In genomic region chr11:2097356-2097997, GRCh38 we compare ENCODE assay signal across 1 cellular context.
TF ChIP-seq lines count a peak whose summit lies in the region.

No MANE protein-coding gene starts in this region.

TF ChIP-seq in HepG2, 621 proteins besides CTCF, POLR2A, EP300 and RAD21 (continued from another document and continues in another):
- peak; percentile 70; the same call in 1 of the 2 replicates for TF ChIP-seq ZKSCAN8 (CRISPR knock-in tag; IDR thresholded peaks at IDR 0.05; ENCODE audit: borderline replicate concordance)
- no peak for TF ChIP-seq ZNF619 (CRISPR knock-in tag; IDR thresholded peaks at IDR 0.05)
- TF ChIP-seq ZFP1 (CRISPR knock-in tag; IDR thresholded peaks at IDR 0.05) = no peak
- TF ChIP-seq ZSCAN31 (CRISPR knock-in tag; IDR thresholded peaks at IDR 0.05; ENCODE audit: low read depth) = 0 out of 2 replicates have a peak, but pooled peaks have one; percentile 29
- peak; percentile 92 for TF ChIP-seq CEBPB (IDR thresholded peaks at IDR 0.05; ENCODE audit: borderline replicate concordance, low read depth, low read length)
- no peak for TF ChIP-seq SRSF4 (IDR thresholded peaks at IDR 0.05; ENCODE audit: low read depth, low read length, poor library complexity, severe bottlenecking)
- TF ChIP-seq STAT5B (CRISPR knock-in tag; IDR thresholded peaks at IDR 0.05) = no peak
- TF ChIP-seq, protein P1, sequence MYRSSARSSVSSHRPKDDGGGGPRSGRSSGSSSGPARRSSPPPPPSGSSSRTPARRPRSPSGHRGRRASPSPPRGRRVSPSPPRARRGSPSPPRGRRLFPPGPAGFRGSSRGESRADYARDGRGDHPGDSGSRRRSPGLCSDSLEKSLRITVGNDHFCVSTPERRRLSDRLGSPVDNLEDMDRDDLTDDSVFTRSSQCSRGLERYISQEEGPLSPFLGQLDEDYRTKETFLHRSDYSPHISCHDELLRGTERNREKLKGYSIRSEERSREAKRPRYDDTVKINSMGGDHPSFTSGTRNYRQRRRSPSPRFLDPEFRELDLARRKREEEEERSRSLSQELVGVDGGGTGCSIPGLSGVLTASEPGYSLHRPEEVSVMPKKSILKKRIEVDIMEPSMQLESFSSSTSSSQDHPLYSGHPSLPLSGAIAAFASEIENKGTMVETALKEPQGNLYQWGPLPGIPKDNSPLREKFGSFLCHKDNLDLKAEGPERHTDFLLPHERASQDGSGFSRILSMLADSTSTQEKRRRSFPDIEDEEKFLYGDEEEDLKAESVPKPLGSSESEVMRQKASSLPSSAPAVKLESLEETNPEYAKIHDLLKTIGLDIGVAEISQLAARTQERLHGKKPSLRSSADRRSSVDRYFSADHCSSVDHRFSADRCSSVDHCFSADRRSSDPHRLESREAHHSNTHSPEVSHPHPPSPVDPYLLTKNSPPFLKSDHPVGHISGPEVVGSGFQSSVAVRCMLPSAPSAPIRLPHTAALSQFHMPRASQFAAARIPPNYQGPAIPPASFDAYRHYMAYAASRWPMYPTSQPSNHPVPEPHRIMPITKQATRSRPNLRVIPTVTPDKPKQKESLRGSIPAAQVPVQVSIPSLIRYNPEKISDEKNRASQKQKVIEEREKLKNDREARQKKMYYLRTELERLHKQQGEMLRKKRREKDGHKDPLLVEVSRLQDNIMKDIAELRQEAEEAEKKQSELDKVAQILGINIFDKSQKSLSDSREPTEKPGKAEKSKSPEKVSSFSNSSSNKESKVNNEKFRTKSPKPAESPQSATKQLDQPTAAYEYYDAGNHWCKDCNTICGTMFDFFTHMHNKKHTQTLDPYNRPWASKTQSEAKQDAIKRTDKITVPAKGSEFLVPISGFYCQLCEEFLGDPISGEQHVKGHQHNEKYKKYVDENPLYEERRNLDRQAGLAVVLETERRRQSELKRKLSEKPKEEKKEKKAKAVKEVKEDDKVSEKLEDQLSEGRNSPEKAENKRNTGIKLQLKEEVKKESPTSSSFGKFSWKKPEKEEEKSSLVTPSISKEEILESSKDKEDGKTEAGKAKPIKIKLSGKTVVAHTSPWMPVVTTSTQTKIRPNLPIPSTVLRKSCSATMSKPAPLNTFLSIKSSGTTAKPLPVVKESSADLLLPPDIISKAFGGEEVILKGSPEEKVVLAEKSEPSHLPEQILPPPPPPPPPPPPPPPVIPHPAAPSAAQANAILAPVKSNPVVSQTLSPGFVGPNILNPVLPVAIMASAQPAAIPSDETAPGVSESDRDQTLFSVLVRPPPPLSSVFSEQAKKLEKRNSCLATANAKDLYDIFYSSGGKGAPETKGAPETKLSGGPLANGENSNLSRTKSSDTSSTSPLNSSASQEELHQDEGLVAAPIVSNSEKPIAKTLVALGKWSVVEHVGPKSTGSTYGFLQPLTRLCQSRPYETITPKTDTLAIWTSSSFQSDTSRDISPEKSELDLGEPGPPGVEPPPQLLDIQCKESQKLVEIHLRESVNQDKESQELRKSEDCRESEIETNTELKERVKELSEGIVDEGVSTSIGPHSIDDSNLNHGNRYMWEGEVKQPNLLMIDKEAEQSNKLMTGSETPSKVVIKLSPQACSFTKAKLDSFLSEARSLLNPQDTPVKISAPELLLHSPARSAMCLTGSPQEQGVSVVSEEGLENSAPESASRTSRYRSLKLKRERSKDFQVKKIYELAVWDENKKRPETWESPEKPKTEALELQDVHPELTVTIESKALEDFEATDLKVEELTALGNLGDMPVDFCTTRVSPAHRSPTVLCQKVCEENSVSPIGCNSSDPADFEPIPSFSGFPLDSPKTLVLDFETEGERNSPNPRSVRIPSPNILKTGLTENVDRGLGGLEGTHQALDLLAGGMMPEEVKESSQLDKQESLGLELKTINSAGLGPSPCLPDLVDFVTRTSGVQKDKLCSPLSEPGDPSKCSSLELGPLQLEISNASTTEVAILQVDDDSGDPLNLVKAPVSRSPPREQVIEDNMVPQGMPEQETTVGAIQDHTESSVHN (CRISPR knock-in tag; IDR thresholded peaks at IDR 0.05) = no peak
- TF ChIP-seq ZBTB42 (CRISPR knock-in tag; IDR thresholded peaks at IDR 0.05) = no peak
- TF ChIP-seq, protein P2, sequence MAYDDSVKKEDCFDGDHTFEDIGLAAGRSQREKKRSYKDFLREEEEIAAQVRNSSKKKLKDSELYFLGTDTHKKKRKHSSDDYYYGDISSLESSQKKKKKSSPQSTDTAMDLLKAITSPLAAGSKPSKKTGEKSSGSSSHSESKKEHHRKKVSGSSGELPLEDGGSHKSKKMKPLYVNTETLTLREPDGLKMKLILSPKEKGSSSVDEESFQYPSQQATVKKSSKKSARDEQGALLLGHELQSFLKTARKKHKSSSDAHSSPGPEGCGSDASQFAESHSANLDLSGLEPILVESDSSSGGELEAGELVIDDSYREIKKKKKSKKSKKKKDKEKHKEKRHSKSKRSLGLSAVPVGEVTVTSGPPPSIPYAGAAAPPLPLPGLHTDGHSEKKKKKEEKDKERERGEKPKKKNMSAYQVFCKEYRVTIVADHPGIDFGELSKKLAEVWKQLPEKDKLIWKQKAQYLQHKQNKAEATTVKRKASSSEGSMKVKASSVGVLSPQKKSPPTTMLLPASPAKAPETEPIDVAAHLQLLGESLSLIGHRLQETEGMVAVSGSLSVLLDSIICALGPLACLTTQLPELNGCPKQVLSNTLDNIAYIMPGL (CRISPR knock-in tag; IDR thresholded peaks at IDR 0.05; ENCODE audit: borderline replicate concordance in 1 of 2, low read depth in 1 of 2) = peak in 1 of 2 experiments; percentile 75; a peak in 1 of 4 replicates
- TF ChIP-seq ZNF891 (CRISPR knock-in tag; IDR thresholded peaks at IDR 0.05) = 0 out of 2 replicates have a peak, but pooled peaks have one; percentile 5
- TF ChIP-seq ZNF563 (CRISPR knock-in tag; IDR thresholded peaks at IDR 0.05) = no peak
- TF ChIP-seq ZFP36 (IDR thresholded peaks at IDR 0.05; ENCODE audit: borderline replicate concordance, low read depth, low read length, partially characterized antibody) = no peak
- no peak for TF ChIP-seq RELA (CRISPR knock-in tag; IDR thresholded peaks at IDR 0.05)
- TF ChIP-seq TAF15 (IDR thresholded peaks at IDR 0.05; ENCODE audit: low read depth, low read length, poor library complexity, severe bottlenecking) = no peak
- TF ChIP-seq ATF7-NPFF (CRISPR knock-in tag; IDR thresholded peaks at IDR 0.05; ENCODE audit: low read depth) = no peak
- TF ChIP-seq PAF1 (CRISPR knock-in tag; IDR thresholded peaks at IDR 0.05) = no peak
- TF ChIP-seq ZNF562 (CRISPR knock-in tag; IDR thresholded peaks at IDR 0.05; ENCODE audit: borderline replicate concordance) = no peak
- peak; percentile 83; the same call in 1 of the 2 replicates for TF ChIP-seq MYPOP (CRISPR knock-in tag; IDR thresholded peaks at IDR 0.05)
- TF ChIP-seq RFX5 (IDR thresholded peaks at IDR 0.05; ENCODE audit: low read depth, low read length) = no peak
- no peak; the same call in 1 of the 2 replicates for TF ChIP-seq ZNF281 (CRISPR knock-in tag; IDR thresholded peaks at IDR 0.05; ENCODE audit: borderline replicate concordance)
- TF ChIP-seq PAXIP1 (CRISPR knock-in tag; conservative IDR thresholded peaks at IDR 0.05) = peak; percentile 88
- TF ChIP-seq HMG20B (CRISPR knock-in tag; conservative IDR thresholded peaks at IDR 0.05) = no peak; the same call in 1 of the 2 replicates
- TF ChIP-seq, protein P3, sequence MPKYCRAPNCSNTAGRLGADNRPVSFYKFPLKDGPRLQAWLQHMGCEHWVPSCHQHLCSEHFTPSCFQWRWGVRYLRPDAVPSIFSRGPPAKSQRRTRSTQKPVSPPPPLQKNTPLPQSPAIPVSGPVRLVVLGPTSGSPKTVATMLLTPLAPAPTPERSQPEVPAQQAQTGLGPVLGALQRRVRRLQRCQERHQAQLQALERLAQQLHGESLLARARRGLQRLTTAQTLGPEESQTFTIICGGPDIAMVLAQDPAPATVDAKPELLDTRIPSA (CRISPR knock-in tag; IDR thresholded peaks at IDR 0.05; ENCODE audit: borderline replicate concordance) = no peak
- no peak for TF ChIP-seq ZNF136 (CRISPR knock-in tag; IDR thresholded peaks at IDR 0.05; ENCODE audit: low read depth)
- no peak for TF ChIP-seq CCAR2 (optimal IDR thresholded peaks at IDR 0.05; ENCODE audit: low read depth, low read length)
- no peak for TF ChIP-seq CHD2 (IDR thresholded peaks at IDR 0.05; ENCODE audit: low read depth, low read length)
- TF ChIP-seq ZNF329 (CRISPR knock-in tag; IDR thresholded peaks at IDR 0.05; ENCODE audit: low read depth) = no peak
- peak; percentile 71 for TF ChIP-seq ZMAT3 (CRISPR knock-in tag; conservative IDR thresholded peaks at IDR 0.05)
- no peak for TF ChIP-seq ZNF17 (CRISPR knock-in tag; IDR thresholded peaks at IDR 0.05)
- no peak for TF ChIP-seq ZNF773 (CRISPR knock-in tag; IDR thresholded peaks at IDR 0.05; ENCODE audit: borderline replicate concordance)
- TF ChIP-seq CEBPZ (IDR thresholded peaks at IDR 0.05; ENCODE audit: low read length) = no peak
- TF ChIP-seq ZNF513 (CRISPR knock-in tag; conservative IDR thresholded peaks at IDR 0.05) = no peak
- TF ChIP-seq MAFF (IDR thresholded peaks at IDR 0.05; ENCODE audit: low read depth, low read length) = no peak
- no peak for TF ChIP-seq SATB2 (CRISPR knock-in tag; IDR thresholded peaks at IDR 0.05)
